ENCODE assay signal across 1 cellular context in genomic region chr3:4492240-4493007, GRCh38.
TF ChIP-seq lines count a peak whose summit lies in the region.

No MANE protein-coding gene starts in this region.

TF ChIP-seq in HepG2, 621 proteins besides CTCF, POLR2A, EP300 and RAD21 (continued from another document and continues in another):
- TF ChIP-seq, protein P1, sequence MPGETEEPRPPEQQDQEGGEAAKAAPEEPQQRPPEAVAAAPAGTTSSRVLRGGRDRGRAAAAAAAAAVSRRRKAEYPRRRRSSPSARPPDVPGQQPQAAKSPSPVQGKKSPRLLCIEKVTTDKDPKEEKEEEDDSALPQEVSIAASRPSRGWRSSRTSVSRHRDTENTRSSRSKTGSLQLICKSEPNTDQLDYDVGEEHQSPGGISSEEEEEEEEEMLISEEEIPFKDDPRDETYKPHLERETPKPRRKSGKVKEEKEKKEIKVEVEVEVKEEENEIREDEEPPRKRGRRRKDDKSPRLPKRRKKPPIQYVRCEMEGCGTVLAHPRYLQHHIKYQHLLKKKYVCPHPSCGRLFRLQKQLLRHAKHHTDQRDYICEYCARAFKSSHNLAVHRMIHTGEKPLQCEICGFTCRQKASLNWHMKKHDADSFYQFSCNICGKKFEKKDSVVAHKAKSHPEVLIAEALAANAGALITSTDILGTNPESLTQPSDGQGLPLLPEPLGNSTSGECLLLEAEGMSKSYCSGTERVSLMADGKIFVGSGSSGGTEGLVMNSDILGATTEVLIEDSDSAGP (CRISPR knock-in tag; IDR thresholded peaks at IDR 0.05; ENCODE audit: borderline replicate concordance), result no peak
- TF ChIP-seq HDAC2 (CRISPR knock-in tag; IDR thresholded peaks at IDR 0.05) (no peak), CAMTA2 (CRISPR knock-in tag; IDR thresholded peaks at IDR 0.05; ENCODE audit: borderline replicate concordance) (0 out of 2 replicates have a peak, but pooled peaks have one; percentile 15), SRF (IDR thresholded peaks at IDR 0.05; ENCODE audit: low read depth, low read length) (no peak), MEIS2 (CRISPR knock-in tag; IDR thresholded peaks at IDR 0.05) (0 out of 2 replicates have a peak, but pooled peaks have one; percentile 5), HOXA9 (CRISPR knock-in tag; IDR thresholded peaks at IDR 0.05; ENCODE audit: borderline replicate concordance) (no peak), ZBTB25 (CRISPR knock-in tag; IDR thresholded peaks at IDR 0.05) (no peak), YEATS4 (CRISPR knock-in tag; IDR thresholded peaks at IDR 0.05; ENCODE audit: borderline replicate concordance) (peak; percentile 4; the same call in 1 of the 2 replicates), ZNF335 (CRISPR knock-in tag; IDR thresholded peaks at IDR 0.05) (no peak), PBX3 (CRISPR knock-in tag; IDR thresholded peaks at IDR 0.05; ENCODE audit: borderline replicate concordance) (no peak), ZNF577 (CRISPR knock-in tag; IDR thresholded peaks at IDR 0.05; ENCODE audit: borderline replicate concordance, low read depth) (no peak), USF2 (IDR thresholded peaks at IDR 0.05; ENCODE audit: low read depth, low read length) (no peak), USF2 (CRISPR knock-in tag; IDR thresholded peaks at IDR 0.05; ENCODE audit: borderline replicate concordance) (no peak), CHD4 (IDR thresholded peaks at IDR 0.05; ENCODE audit: borderline replicate concordance, low read length) (no peak), KLF9 (CRISPR knock-in tag; IDR thresholded peaks at IDR 0.05; ENCODE audit: low read depth) (no peak), HNRNPL (IDR thresholded peaks at IDR 0.05; ENCODE audit: low read depth, low read length) (no peak), ZNF451 (CRISPR knock-in tag; IDR thresholded peaks at IDR 0.05) (no peak), HINFP (CRISPR knock-in tag; IDR thresholded peaks at IDR 0.05; ENCODE audit: low read depth) (no peak), SSRP1 (CRISPR knock-in tag; IDR thresholded peaks at IDR 0.05) (no peak), ELF1 (CRISPR knock-in tag; IDR thresholded peaks at IDR 0.05) (no peak), ZBTB21 (CRISPR knock-in tag; IDR thresholded peaks at IDR 0.05) (no peak), STAT5B (CRISPR knock-in tag; IDR thresholded peaks at IDR 0.05) (no peak), ZNF766 (CRISPR knock-in tag; IDR thresholded peaks at IDR 0.05; ENCODE audit: borderline replicate concordance) (peak; percentile 9; the same call in 1 of the 2 replicates), CREB1 (IDR thresholded peaks at IDR 0.05) (0 out of 2 replicates have a peak, but pooled peaks have one; percentile 6), CREB1 (CRISPR knock-in tag; IDR thresholded peaks at IDR 0.05) (no peak), TFDP2 (CRISPR knock-in tag; IDR thresholded peaks at IDR 0.05) (no peak), NRL (CRISPR knock-in tag; IDR thresholded peaks at IDR 0.05; ENCODE audit: borderline replicate concordance) (0 out of 2 replicates have a peak, but pooled peaks have one; percentile 1), ZNF841 (CRISPR knock-in tag; IDR thresholded peaks at IDR 0.05; ENCODE audit: borderline replicate concordance) (no peak), ZBTB20 (CRISPR knock-in tag; IDR thresholded peaks at IDR 0.05; ENCODE audit: borderline replicate concordance, low read depth) (no peak), ZNF580 (CRISPR knock-in tag; IDR thresholded peaks at IDR 0.05; ENCODE audit: borderline replicate concordance, low read depth) (no peak), ZNF136 (CRISPR knock-in tag; IDR thresholded peaks at IDR 0.05; ENCODE audit: low read depth) (no peak), TGIF2 (CRISPR knock-in tag; IDR thresholded peaks at IDR 0.05) (0 out of 2 replicates have a peak, but pooled peaks have one; percentile 35)
- TF ChIP-seq, protein P2, sequence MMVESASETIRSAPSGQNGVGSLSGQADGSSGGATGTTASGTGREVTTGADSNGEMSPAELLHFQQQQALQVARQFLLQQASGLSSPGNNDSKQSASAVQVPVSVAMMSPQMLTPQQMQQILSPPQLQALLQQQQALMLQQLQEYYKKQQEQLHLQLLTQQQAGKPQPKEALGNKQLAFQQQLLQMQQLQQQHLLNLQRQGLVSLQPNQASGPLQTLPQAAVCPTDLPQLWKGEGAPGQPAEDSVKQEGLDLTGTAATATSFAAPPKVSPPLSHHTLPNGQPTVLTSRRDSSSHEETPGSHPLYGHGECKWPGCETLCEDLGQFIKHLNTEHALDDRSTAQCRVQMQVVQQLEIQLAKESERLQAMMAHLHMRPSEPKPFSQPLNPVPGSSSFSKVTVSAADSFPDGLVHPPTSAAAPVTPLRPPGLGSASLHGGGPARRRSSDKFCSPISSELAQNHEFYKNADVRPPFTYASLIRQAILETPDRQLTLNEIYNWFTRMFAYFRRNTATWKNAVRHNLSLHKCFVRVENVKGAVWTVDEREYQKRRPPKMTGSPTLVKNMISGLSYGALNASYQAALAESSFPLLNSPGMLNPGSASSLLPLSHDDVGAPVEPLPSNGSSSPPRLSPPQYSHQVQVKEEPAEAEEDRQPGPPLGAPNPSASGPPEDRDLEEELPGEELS (CRISPR knock-in tag; IDR thresholded peaks at IDR 0.05), result peak; percentile 57
- TF ChIP-seq, protein P3, sequence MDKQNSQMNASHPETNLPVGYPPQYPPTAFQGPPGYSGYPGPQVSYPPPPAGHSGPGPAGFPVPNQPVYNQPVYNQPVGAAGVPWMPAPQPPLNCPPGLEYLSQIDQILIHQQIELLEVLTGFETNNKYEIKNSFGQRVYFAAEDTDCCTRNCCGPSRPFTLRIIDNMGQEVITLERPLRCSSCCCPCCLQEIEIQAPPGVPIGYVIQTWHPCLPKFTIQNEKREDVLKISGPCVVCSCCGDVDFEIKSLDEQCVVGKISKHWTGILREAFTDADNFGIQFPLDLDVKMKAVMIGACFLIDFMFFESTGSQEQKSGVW (CRISPR knock-in tag; IDR thresholded peaks at IDR 0.05; ENCODE audit: borderline replicate concordance), result no peak
- TF ChIP-seq, protein P4, sequence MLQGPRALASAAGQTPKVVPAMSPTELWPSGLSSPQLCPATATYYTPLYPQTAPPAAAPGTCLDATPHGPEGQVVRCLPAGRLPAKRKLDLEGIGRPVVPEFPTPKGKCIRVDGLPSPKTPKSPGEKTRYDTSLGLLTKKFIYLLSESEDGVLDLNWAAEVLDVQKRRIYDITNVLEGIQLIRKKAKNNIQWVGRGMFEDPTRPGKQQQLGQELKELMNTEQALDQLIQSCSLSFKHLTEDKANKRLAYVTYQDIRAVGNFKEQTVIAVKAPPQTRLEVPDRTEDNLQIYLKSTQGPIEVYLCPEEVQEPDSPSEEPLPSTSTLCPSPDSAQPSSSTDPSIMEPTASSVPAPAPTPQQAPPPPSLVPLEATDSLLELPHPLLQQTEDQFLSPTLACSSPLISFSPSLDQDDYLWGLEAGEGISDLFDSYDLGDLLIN (CRISPR knock-in tag; IDR thresholded peaks at IDR 0.05; ENCODE audit: borderline replicate concordance), result 0 out of 2 replicates have a peak, but pooled peaks have one; percentile 41
- TF ChIP-seq, protein P5, sequence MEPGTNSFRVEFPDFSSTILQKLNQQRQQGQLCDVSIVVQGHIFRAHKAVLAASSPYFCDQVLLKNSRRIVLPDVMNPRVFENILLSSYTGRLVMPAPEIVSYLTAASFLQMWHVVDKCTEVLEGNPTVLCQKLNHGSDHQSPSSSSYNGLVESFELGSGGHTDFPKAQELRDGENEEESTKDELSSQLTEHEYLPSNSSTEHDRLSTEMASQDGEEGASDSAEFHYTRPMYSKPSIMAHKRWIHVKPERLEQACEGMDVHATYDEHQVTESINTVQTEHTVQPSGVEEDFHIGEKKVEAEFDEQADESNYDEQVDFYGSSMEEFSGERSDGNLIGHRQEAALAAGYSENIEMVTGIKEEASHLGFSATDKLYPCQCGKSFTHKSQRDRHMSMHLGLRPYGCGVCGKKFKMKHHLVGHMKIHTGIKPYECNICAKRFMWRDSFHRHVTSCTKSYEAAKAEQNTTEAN (CRISPR knock-in tag; conservative IDR thresholded peaks at IDR 0.05), result no peak
- TF ChIP-seq, protein P6, sequence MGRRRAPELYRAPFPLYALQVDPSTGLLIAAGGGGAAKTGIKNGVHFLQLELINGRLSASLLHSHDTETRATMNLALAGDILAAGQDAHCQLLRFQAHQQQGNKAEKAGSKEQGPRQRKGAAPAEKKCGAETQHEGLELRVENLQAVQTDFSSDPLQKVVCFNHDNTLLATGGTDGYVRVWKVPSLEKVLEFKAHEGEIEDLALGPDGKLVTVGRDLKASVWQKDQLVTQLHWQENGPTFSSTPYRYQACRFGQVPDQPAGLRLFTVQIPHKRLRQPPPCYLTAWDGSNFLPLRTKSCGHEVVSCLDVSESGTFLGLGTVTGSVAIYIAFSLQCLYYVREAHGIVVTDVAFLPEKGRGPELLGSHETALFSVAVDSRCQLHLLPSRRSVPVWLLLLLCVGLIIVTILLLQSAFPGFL (CRISPR knock-in tag; IDR thresholded peaks at IDR 0.05), result no peak
- TF ChIP-seq, protein P7, sequence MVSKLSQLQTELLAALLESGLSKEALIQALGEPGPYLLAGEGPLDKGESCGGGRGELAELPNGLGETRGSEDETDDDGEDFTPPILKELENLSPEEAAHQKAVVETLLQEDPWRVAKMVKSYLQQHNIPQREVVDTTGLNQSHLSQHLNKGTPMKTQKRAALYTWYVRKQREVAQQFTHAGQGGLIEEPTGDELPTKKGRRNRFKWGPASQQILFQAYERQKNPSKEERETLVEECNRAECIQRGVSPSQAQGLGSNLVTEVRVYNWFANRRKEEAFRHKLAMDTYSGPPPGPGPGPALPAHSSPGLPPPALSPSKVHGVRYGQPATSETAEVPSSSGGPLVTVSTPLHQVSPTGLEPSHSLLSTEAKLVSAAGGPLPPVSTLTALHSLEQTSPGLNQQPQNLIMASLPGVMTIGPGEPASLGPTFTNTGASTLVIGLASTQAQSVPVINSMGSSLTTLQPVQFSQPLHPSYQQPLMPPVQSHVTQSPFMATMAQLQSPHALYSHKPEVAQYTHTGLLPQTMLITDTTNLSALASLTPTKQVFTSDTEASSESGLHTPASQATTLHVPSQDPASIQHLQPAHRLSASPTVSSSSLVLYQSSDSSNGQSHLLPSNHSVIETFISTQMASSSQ (IDR thresholded peaks at IDR 0.05; ENCODE audit: low read depth), result no peak
- TF ChIP-seq, protein P7 (CRISPR knock-in tag; IDR thresholded peaks at IDR 0.05; ENCODE audit: borderline replicate concordance), result no peak
